20 cellular contexts compared by ENCODE assay signal in genomic region chr7:28768577-28769147, GRCh38.
A peak's percentile ranks its signal among the peaks of the same experiment; 100 is the strongest.
DNase-seq lines count a peak whose midpoint lies in the region; ATAC-seq and TF ChIP-seq lines count a peak whose summit lies in the region.
"Had no signal": no experiment of that assay in that cellular context is flagged by ENCODE, and none has a peak within 500 bp of the region (broad histone marks: within the 10 kb centered on the region; RNA-seq: fewer than 3 reads in every experiment).

No MANE protein-coding gene starts in this region.

- 86% methylated on average over 1 of the region's 1 CpG for WGBS in prostate gland

- H3K9ac ChIP-seq in fibroblast of lung (ENCODE audit: insufficient read depth, low read length): no peak overlapping the region

- intact Hi-C loops in A673 (cut with micrococcal nuclease; ENCODE audit: unreplicated experiment) (no loop called here), prostate gland (cut with DNase I) (no loop called here)
- intact Hi-C loops in activated CD8-positive, alpha-beta T cell treated with anti-CD3 and anti-CD28 coated beads for 36 hours (cut with micrococcal nuclease): no loop called here

- DNase-seq in A673 (ENCODE audit: low spot score): peak; percentile 73
- peak; percentile 20 for DNase-seq in GM13976 (ENCODE audit: low spot score)
- DNase-seq in SK-MEL-5 (ENCODE audit: low read depth, low spot score): peak; percentile 21
- peak; percentile 50 to 82 for DNase-seq in fibroblast of lung (ENCODE audit: low read depth in 2 of 2)
- no peak for DNase-seq in activated CD8-positive, alpha-beta T cell treated with anti-CD3 and anti-CD28 coated beads for 36 hours
- DNase-seq in prostate gland (ENCODE audit: low spot score): no peak
- DNase-seq in NCI-H2081 (lab: John Stamatoyannopoulos, UW): no peak
- DNase-seq: ACHN; activated gamma-delta T cell; Caco-2; effector memory CD4-positive, alpha-beta T cell; immature natural killer cell; midbrain; NCI-H2171 treated with DMSO at 0.1 percent for 48 hours; nucleus accumbens; stimulated activated CD4-positive, alpha-beta T cell treated with anti-CD3 and anti-CD28 coated beads, Interleukin-4, amount 100 ng/mL, for 4 hours had no signal

- H4K20me1 ChIP-seq in fibroblast of lung (ENCODE audit: control insufficient read depth, extremely low read depth, insufficient read depth, low read length): no peaks in the 10 kb centered on the region

- H3K36me3 Mint-ChIP-seq in activated CD8-positive, alpha-beta T cell treated with anti-CD3 and anti-CD28 coated beads for 36 hours (ENCODE audit: low read depth): no peaks in the 10 kb centered on the region
- H3K36me3 Mint-ChIP-seq: immature natural killer cell had no signal

- no peak overlapping the region for H2AFZ ChIP-seq in fibroblast of lung (ENCODE audit: low read length)

- BruUV-seq in A673 (replicated peaks; lab: Mats Ljungman, UMichigan): no TSS peak

- POLR2A ChIA-PET in A673 (lab: Charles Lee; ENCODE audit: low non-redundant PET): no interaction called here
- POLR2A ChIA-PET in activated CD8-positive, alpha-beta T cell treated with anti-CD3 and anti-CD28 coated beads for 36 hours (lab: Charles Lee): interaction anchor here (0.7 kb wide), 1 partner anchor 18 kb away, joined by 3 read pairs; no protein-coding TSS in a partner anchor

- no peaks in the 10 kb centered on the region for H3K9me3 Mint-ChIP-seq in activated CD8-positive, alpha-beta T cell treated with anti-CD3 and anti-CD28 coated beads for 36 hours

- H3K36me3 ChIP-seq in A673 (ENCODE audit: insufficient read depth, low read length, poor library complexity, severe bottlenecking) (no peaks in the 10 kb centered on the region), fibroblast of lung (ENCODE audit: control insufficient read depth, insufficient read depth, low read length) (no peaks in the 10 kb centered on the region), prostate gland (no peaks in the 10 kb centered on the region)
- H3K36me3 ChIP-seq: gastroesophageal sphincter, tibial nerve had no signal

- H3K27me3 ChIP-seq in A673 (replicated peaks; ENCODE audit: insufficient read depth, low read depth, low read length, poor library complexity) (no peaks in the 10 kb centered on the region), fibroblast of lung (ENCODE audit: control insufficient read depth, insufficient read depth, low read length) (no peaks in the 10 kb centered on the region), prostate gland (replicated peaks; ENCODE audit: insufficient read depth) (no peaks in the 10 kb centered on the region)
- H3K27me3 ChIP-seq: gastroesophageal sphincter, tibial nerve had no signal

- in situ Hi-C loops in GM13976 (cut with MboI; ENCODE audit: low sequenced_read_pairs, unreplicated experiment) (no loop called here), SK-MEL-5 (cut with HindIII; ENCODE audit: low pct_unique_long_range_greater_than_20kb, low sequenced_read_pairs) (no loop called here)

- H3K27ac ChIP-seq in A673 (ENCODE audit: low read depth, low read length, poor library complexity, severe bottlenecking) (no peak overlapping the region), fibroblast of lung (ENCODE audit: insufficient read depth, low read length) (no peak overlapping the region), prostate gland (no peak overlapping the region)
- H3K27ac ChIP-seq: gastroesophageal sphincter, tibial nerve, VCaP had no signal

- no peak for TF ChIP-seq POLR2A in prostate gland (IDR thresholded peaks at IDR 0.05)

- no peak for ATAC-seq in HG03045 (IDR thresholded peaks at IDR 0.05; ENCODE audit: unreplicated experiment)
- ATAC-seq in activated CD8-positive, alpha-beta T cell treated with anti-CD3 and anti-CD28 coated beads for 36 hours: no peak
- ATAC-seq: gastroesophageal sphincter had no signal

- CTCF ChIA-PET in A673 (lab: Charles Lee): no interaction called here
- CTCF ChIA-PET in activated CD8-positive, alpha-beta T cell treated with anti-CD3 and anti-CD28 coated beads for 36 hours (lab: Charles Lee): no interaction called here

- no peak overlapping the region for H3K4me3 Mint-ChIP-seq in activated CD8-positive, alpha-beta T cell treated with anti-CD3 and anti-CD28 coated beads for 36 hours
- H3K4me3 Mint-ChIP-seq: immature natural killer cell had no signal

- H3K4me3 ChIP-seq in A673 (ENCODE audit: low read depth, low read length, poor library complexity, severe bottlenecking): no peak overlapping the region
- no peak overlapping the region for H3K4me3 ChIP-seq in fibroblast of lung (replicated peaks in 1 of 4; ENCODE audit: control extremely low read depth in 1 of 4, insufficient read depth in 1 of 4, low read depth in 3 of 4, low read length in 4 of 4)
- H3K4me3 ChIP-seq in prostate gland: no peak overlapping the region
- H3K4me3 ChIP-seq: gastroesophageal sphincter, tibial nerve had no signal

- H3K4me1 ChIP-seq in A673 (ENCODE audit: insufficient read depth, low read length, poor library complexity, severe bottlenecking): peaks cover 5% of the 10 kb centered on the region
- peaks cover 3% of the 10 kb centered on the region for H3K4me1 ChIP-seq in fibroblast of lung (ENCODE audit: control insufficient read depth, extremely low read depth, insufficient read depth, low read length)
- H3K4me1 ChIP-seq in prostate gland (replicated peaks): no peaks in the 10 kb centered on the region
- H3K4me1 ChIP-seq: Caco-2, gastroesophageal sphincter had no signal

- H3K9me3 ChIP-seq in A673 (ENCODE audit: low read depth, low read length, poor library complexity, severe bottlenecking): no peaks in the 10 kb centered on the region
- H3K9me3 ChIP-seq in fibroblast of lung (ENCODE audit: control insufficient read depth, insufficient read depth, low read depth, low read length): no peaks in the 10 kb centered on the region
- no peaks in the 10 kb centered on the region for H3K9me3 ChIP-seq in prostate gland
- H3K9me3 ChIP-seq: Caco-2, gastroesophageal sphincter, tibial nerve had no signal

- TF ChIP-seq CTCF in A673 (conservative IDR thresholded peaks at IDR 0.05; ENCODE audit: low read depth, low read length) (no peak), GM13976 (IDR thresholded peaks at IDR 0.05; ENCODE audit: borderline replicate concordance, control extremely low read depth, extremely low read depth, insufficient read depth, missing control alignments) (no peak), fibroblast of lung (conservative IDR thresholded peaks at IDR 0.05 in 1 of 2, IDR thresholded peaks at IDR 0.05 in 1 of 2; ENCODE audit: low read depth in 1 of 2, low read length in 2 of 2) (no peak), prostate gland (IDR thresholded peaks at IDR 0.05) (no peak)
- TF ChIP-seq CTCF in activated CD8-positive, alpha-beta T cell treated with anti-CD3 and anti-CD28 coated beads for 36 hours (IDR thresholded peaks at IDR 0.05): no peak

- H3K79me2 ChIP-seq in fibroblast of lung (ENCODE audit: control insufficient read depth, insufficient read depth, low read length): no peaks in the 10 kb centered on the region

- H3K27me3 Mint-ChIP-seq in activated CD8-positive, alpha-beta T cell treated with anti-CD3 and anti-CD28 coated beads for 36 hours: peaks cover 8% of the 10 kb centered on the region

- no peak overlapping the region for H3K4me2 ChIP-seq in fibroblast of lung (ENCODE audit: extremely low read depth, insufficient read depth, low read length)

- no peak overlapping the region for H3K27ac Mint-ChIP-seq in activated CD8-positive, alpha-beta T cell treated with anti-CD3 and anti-CD28 coated beads for 36 hours
- H3K27ac Mint-ChIP-seq: immature natural killer cell had no signal

- H3K4me1 Mint-ChIP-seq in activated CD8-positive, alpha-beta T cell treated with anti-CD3 and anti-CD28 coated beads for 36 hours (ENCODE audit: low read depth): no peaks in the 10 kb centered on the region
- H3K4me1 Mint-ChIP-seq: immature natural killer cell had no signal

Comparison
In these comparisons a context has a peak if more than half of its experiments do, and no peak if none do; other contexts are left out.
1. DNase-seq: peak in A673 (single experiment), GM13976 (single experiment), SK-MEL-5 (single experiment) and fibroblast of lung (2 of 2); none in activated CD8-positive, alpha-beta T cell treated with anti-CD3 and anti-CD28 coated beads for 36 hours (single experiment), prostate gland (single experiment) and NCI-H2081 (0 of 2).